1 cellular context compared by ENCODE assay signal in the genomic region with DNA sequence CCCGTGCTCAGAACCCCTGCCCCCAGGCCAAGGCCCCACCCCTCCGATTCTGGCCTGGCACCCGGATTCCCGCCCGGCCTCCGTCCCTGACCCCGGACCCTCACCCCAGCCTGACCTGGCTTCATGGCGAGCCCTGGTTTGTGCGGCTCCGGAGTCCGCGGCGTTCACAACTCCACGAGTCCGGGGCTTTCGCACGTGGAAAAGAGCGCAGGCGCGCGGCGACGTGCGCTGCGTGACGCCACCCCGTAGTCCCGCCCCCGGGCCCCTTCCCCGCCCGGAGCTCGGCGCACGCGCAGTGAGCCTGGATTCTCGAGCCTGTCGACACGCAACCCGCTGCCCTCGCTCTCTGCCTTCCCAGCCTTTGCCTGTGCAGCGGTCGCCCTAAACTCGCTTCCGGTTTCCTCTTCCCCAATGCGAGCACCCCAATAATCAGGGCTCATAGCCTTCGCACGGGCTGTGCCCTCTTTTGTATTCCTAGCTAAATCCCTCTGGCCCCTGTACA.
TF ChIP-seq lines count a peak whose summit lies in the region.

A gene (minus strand): TSS at position 204 of the 502 bp plus-strand sequence. CDS start 79 bp downstream, at position 125.

TF ChIP-seq in GM12878, 131 proteins besides CTCF, POLR2A, EP300 and RAD21 (continued from another document and continues in another):
- TF ChIP-seq, protein P1, sequence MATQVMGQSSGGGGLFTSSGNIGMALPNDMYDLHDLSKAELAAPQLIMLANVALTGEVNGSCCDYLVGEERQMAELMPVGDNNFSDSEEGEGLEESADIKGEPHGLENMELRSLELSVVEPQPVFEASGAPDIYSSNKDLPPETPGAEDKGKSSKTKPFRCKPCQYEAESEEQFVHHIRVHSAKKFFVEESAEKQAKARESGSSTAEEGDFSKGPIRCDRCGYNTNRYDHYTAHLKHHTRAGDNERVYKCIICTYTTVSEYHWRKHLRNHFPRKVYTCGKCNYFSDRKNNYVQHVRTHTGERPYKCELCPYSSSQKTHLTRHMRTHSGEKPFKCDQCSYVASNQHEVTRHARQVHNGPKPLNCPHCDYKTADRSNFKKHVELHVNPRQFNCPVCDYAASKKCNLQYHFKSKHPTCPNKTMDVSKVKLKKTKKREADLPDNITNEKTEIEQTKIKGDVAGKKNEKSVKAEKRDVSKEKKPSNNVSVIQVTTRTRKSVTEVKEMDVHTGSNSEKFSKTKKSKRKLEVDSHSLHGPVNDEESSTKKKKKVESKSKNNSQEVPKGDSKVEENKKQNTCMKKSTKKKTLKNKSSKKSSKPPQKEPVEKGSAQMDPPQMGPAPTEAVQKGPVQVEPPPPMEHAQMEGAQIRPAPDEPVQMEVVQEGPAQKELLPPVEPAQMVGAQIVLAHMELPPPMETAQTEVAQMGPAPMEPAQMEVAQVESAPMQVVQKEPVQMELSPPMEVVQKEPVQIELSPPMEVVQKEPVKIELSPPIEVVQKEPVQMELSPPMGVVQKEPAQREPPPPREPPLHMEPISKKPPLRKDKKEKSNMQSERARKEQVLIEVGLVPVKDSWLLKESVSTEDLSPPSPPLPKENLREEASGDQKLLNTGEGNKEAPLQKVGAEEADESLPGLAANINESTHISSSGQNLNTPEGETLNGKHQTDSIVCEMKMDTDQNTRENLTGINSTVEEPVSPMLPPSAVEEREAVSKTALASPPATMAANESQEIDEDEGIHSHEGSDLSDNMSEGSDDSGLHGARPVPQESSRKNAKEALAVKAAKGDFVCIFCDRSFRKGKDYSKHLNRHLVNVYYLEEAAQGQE (IDR thresholded peaks at IDR 0.05; ENCODE audit: low read depth, low read length) = no peak
- TF ChIP-seq MEF2B (IDR thresholded peaks at IDR 0.05; ENCODE audit: partially characterized antibody, poor library complexity, severe bottlenecking) (no peak), ETV6 (conservative IDR thresholded peaks at IDR 0.05 in 1 of 2, IDR thresholded peaks at IDR 0.05 in 1 of 2; ENCODE audit: borderline replicate concordance in 1 of 2, low read depth in 1 of 2) (0 out of 4 replicates have a peak, but pooled peaks of 1 of the 2 experiments have one; percentile 29), ZNF622 (IDR thresholded peaks at IDR 0.05) (no peak), ZNF274 (IDR thresholded peaks at IDR 0.05; ENCODE audit: insufficient read depth, insufficient read length) (no peak), TCF12 (IDR thresholded peaks at IDR 0.05; ENCODE audit: low read depth, low read length) (0 out of 2 replicates have a peak, but pooled peaks have one; percentile 22), ZNF384 (IDR thresholded peaks at IDR 0.05; ENCODE audit: borderline replicate concordance, low read depth, low read length) (no peak), GABPA (IDR thresholded peaks at IDR 0.05; ENCODE audit: low read depth) (no peak), SREBF1 (IDR thresholded peaks at IDR 0.05; ENCODE audit: low read length) (no peak), NRF1 (conservative IDR thresholded peaks at IDR 0.05; ENCODE audit: low read depth, low read length) (peak; percentile 87), EGR1 (IDR thresholded peaks at IDR 0.05; ENCODE audit: borderline replicate concordance in 1 of 2, low read depth in 2 of 2, low read length in 2 of 2) (peak in 1 of 2 experiments; percentile 27; a peak in 1 of 3 replicates), JUND (IDR thresholded peaks at IDR 0.05; ENCODE audit: low read depth, low read length) (0 out of 2 replicates have a peak, but pooled peaks have one; percentile 13), ZZZ3 (IDR thresholded peaks at IDR 0.05; ENCODE audit: control insufficient read depth, insufficient read length, low read depth) (no peak), CHD1 (IDR thresholded peaks at IDR 0.05; ENCODE audit: low read depth, low read length) (no peak), NFXL1 (IDR thresholded peaks at IDR 0.05; ENCODE audit: borderline replicate concordance) (no peak), SMAD5 (IDR thresholded peaks at IDR 0.05; ENCODE audit: low read depth) (peak; percentile 88), POLR2AphosphoS5 (IDR thresholded peaks at IDR 0.05; ENCODE audit: low read length) (peak; percentile 92), ATF7 (IDR thresholded peaks at IDR 0.05; ENCODE audit: low read depth) (no peak)
- TF ChIP-seq, protein P2, sequence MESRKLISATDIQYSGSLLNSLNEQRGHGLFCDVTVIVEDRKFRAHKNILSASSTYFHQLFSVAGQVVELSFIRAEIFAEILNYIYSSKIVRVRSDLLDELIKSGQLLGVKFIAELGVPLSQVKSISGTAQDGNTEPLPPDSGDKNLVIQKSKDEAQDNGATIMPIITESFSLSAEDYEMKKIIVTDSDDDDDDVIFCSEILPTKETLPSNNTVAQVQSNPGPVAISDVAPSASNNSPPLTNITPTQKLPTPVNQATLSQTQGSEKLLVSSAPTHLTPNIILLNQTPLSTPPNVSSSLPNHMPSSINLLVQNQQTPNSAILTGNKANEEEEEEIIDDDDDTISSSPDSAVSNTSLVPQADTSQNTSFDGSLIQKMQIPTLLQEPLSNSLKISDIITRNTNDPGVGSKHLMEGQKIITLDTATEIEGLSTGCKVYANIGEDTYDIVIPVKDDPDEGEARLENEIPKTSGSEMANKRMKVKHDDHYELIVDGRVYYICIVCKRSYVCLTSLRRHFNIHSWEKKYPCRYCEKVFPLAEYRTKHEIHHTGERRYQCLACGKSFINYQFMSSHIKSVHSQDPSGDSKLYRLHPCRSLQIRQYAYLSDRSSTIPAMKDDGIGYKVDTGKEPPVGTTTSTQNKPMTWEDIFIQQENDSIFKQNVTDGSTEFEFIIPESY (IDR thresholded peaks at IDR 0.05) = no peak
- TF ChIP-seq, protein P3, sequence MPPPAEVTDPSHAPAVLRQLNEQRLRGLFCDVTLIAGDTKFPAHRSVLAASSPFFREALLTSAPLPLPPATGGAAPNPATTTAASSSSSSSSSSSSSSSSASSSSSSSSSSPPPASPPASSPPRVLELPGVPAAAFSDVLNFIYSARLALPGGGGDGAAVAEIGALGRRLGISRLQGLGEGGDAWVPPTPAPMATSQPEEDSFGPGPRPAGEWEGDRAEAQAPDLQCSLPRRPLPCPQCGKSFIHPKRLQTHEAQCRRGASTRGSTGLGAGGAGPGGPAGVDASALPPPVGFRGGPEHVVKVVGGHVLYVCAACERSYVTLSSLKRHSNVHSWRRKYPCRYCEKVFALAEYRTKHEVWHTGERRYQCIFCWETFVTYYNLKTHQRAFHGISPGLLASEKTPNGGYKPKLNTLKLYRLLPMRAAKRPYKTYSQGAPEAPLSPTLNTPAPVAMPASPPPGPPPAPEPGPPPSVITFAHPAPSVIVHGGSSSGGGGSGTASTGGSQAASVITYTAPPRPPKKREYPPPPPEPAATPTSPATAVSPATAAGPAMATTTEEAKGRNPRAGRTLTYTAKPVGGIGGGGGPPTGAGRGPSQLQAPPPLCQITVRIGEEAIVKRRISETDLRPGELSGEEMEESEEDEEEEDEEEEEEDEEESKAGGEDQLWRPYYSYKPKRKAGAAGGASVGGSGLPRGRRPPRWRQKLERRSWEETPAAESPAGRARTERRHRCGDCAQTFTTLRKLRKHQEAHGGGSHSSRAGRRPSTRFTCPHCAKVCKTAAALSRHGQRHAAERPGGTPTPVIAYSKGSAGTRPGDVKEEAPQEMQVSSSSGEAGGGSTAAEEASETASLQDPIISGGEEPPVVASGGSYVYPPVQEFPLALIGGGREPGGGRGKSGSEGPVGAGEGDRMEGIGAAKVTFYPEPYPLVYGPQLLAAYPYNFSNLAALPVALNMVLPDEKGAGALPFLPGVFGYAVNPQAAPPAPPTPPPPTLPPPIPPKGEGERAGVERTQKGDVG (CRISPR knock-in tag; IDR thresholded peaks at IDR 0.05) = no peak
- TF ChIP-seq, protein P4, sequence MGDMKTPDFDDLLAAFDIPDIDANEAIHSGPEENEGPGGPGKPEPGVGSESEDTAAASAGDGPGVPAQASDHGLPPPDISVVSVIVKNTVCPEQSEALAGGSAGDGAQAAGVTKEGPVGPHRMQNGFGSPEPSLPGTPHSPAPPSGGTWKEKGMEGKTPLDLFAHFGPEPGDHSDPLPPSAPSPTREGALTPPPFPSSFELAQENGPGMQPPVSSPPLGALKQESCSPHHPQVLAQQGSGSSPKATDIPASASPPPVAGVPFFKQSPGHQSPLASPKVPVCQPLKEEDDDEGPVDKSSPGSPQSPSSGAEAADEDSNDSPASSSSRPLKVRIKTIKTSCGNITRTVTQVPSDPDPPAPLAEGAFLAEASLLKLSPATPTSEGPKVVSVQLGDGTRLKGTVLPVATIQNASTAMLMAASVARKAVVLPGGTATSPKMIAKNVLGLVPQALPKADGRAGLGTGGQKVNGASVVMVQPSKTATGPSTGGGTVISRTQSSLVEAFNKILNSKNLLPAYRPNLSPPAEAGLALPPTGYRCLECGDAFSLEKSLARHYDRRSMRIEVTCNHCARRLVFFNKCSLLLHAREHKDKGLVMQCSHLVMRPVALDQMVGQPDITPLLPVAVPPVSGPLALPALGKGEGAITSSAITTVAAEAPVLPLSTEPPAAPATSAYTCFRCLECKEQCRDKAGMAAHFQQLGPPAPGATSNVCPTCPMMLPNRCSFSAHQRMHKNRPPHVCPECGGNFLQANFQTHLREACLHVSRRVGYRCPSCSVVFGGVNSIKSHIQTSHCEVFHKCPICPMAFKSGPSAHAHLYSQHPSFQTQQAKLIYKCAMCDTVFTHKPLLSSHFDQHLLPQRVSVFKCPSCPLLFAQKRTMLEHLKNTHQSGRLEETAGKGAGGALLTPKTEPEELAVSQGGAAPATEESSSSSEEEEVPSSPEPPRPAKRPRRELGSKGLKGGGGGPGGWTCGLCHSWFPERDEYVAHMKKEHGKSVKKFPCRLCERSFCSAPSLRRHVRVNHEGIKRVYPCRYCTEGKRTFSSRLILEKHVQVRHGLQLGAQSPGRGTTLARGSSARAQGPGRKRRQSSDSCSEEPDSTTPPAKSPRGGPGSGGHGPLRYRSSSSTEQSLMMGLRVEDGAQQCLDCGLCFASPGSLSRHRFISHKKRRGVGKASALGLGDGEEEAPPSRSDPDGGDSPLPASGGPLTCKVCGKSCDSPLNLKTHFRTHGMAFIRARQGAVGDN (IDR thresholded peaks at IDR 0.05) = peak; percentile 82
- TF ChIP-seq, protein P5, sequence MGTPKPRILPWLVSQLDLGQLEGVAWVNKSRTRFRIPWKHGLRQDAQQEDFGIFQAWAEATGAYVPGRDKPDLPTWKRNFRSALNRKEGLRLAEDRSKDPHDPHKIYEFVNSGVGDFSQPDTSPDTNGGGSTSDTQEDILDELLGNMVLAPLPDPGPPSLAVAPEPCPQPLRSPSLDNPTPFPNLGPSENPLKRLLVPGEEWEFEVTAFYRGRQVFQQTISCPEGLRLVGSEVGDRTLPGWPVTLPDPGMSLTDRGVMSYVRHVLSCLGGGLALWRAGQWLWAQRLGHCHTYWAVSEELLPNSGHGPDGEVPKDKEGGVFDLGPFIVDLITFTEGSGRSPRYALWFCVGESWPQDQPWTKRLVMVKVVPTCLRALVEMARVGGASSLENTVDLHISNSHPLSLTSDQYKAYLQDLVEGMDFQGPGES (IDR thresholded peaks at IDR 0.05) = no peak
- TF ChIP-seq, protein P6, sequence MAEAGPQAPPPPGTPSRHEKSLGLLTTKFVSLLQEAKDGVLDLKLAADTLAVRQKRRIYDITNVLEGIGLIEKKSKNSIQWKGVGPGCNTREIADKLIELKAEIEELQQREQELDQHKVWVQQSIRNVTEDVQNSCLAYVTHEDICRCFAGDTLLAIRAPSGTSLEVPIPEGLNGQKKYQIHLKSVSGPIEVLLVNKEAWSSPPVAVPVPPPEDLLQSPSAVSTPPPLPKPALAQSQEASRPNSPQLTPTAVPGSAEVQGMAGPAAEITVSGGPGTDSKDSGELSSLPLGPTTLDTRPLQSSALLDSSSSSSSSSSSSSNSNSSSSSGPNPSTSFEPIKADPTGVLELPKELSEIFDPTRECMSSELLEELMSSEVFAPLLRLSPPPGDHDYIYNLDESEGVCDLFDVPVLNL (IDR thresholded peaks at IDR 0.05; ENCODE audit: low read depth, low read length) = no peak; the same call in 1 of the 2 replicates
- TF ChIP-seq, protein P7, sequence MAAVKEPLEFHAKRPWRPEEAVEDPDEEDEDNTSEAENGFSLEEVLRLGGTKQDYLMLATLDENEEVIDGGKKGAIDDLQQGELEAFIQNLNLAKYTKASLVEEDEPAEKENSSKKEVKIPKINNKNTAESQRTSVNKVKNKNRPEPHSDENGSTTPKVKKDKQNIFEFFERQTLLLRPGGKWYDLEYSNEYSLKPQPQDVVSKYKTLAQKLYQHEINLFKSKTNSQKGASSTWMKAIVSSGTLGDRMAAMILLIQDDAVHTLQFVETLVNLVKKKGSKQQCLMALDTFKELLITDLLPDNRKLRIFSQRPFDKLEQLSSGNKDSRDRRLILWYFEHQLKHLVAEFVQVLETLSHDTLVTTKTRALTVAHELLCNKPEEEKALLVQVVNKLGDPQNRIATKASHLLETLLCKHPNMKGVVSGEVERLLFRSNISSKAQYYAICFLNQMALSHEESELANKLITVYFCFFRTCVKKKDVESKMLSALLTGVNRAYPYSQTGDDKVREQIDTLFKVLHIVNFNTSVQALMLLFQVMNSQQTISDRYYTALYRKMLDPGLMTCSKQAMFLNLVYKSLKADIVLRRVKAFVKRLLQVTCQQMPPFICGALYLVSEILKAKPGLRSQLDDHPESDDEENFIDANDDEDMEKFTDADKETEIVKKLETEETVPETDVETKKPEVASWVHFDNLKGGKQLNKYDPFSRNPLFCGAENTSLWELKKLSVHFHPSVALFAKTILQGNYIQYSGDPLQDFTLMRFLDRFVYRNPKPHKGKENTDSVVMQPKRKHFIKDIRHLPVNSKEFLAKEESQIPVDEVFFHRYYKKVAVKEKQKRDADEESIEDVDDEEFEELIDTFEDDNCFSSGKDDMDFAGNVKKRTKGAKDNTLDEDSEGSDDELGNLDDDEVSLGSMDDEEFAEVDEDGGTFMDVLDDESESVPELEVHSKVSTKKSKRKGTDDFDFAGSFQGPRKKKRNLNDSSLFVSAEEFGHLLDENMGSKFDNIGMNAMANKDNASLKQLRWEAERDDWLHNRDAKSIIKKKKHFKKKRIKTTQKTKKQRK (IDR thresholded peaks at IDR 0.05; ENCODE audit: low read depth, low read length) = no peak
- TF ChIP-seq, protein P8, sequence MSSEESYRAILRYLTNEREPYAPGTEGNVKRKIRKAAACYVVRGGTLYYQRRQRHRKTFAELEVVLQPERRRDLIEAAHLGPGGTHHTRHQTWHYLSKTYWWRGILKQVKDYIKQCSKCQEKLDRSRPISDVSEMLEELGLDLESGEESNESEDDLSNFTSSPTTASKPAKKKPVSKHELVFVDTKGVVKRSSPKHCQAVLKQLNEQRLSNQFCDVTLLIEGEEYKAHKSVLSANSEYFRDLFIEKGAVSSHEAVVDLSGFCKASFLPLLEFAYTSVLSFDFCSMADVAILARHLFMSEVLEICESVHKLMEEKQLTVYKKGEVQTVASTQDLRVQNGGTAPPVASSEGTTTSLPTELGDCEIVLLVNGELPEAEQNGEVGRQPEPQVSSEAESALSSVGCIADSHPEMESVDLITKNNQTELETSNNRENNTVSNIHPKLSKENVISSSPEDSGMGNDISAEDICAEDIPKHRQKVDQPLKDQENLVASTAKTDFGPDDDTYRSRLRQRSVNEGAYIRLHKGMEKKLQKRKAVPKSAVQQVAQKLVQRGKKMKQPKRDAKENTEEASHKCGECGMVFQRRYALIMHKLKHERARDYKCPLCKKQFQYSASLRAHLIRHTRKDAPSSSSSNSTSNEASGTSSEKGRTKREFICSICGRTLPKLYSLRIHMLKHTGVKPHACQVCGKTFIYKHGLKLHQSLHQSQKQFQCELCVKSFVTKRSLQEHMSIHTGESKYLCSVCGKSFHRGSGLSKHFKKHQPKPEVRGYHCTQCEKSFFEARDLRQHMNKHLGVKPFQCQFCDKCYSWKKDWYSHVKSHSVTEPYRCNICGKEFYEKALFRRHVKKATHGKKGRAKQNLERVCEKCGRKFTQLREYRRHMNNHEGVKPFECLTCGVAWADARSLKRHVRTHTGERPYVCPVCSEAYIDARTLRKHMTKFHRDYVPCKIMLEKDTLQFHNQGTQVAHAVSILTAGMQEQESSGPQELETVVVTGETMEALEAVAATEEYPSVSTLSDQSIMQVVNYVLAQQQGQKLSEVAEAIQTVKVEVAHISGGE (CRISPR knock-in tag; IDR thresholded peaks at IDR 0.05) = no peak
